8 cellular contexts compared by ENCODE assay signal in the genomic region with DNA sequence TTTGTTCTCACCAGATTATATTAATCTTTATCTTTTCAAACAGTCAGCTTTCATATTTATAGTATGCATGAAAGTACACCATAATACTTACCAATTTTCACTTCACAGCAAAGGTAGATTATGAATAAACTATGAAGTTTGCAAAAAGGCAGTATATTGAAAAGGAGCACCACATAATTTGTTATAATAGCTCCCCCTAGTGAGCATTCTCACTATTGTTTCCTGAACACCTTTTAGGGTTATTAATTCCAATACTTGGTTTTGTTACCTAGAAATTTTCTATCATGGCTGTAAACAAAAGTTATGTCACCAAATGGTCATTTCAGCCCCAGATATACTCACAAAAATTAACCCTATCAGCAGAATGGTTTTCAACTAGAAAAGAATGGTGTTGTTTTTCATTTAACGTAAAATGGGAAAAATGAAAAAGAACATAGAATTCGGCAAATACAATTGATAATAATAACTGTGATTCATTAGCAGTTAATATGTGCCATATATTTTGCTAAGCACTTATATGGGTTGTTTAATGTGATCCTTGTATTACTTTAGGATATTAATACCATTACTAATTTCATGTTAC. TPM values are rescaled to one million over a fixed set of nuclear protein-coding genes. Genes with fewer than 3 reads are reported as not detected.
DNase-seq lines count a peak whose midpoint lies in the region; ATAC-seq and TF ChIP-seq lines count a peak whose summit lies in the region.

No MANE protein-coding gene starts in this region.

- no peaks in the 10 kb centered on the region for H3K9me3 Mint-ChIP-seq in stimulated activated effector memory CD8-positive, alpha-beta T cell treated with anti-CD3 and anti-CD28 coated beads, Interleukin-12 subunit alpha, Interleukin-12 subunit beta, amount 100 ng/mL, for 72 hours

- no peak overlapping the region for H3K27ac Mint-ChIP-seq in stimulated activated effector memory CD8-positive, alpha-beta T cell treated with anti-CD3 and anti-CD28 coated beads, Interleukin-12 subunit alpha, Interleukin-12 subunit beta, amount 100 ng/mL, for 72 hours

- H3K4me3 ChIP-seq in foreskin fibroblast (ENCODE audit: low read depth in 1 of 2, low read length in 2 of 2): no peak overlapping the region
- H3K4me3 ChIP-seq in transverse colon: no peak overlapping the region

- no peaks in the 10 kb centered on the region for H3K27me3 ChIP-seq in transverse colon

- H3K4me1 Mint-ChIP-seq in stimulated activated effector memory CD8-positive, alpha-beta T cell treated with anti-CD3 and anti-CD28 coated beads, Interleukin-12 subunit alpha, Interleukin-12 subunit beta, amount 100 ng/mL, for 72 hours: no peaks in the 10 kb centered on the region

- no peak overlapping the region for H3K4me3 Mint-ChIP-seq in stimulated activated effector memory CD8-positive, alpha-beta T cell treated with anti-CD3 and anti-CD28 coated beads, Interleukin-12 subunit alpha, Interleukin-12 subunit beta, amount 100 ng/mL, for 72 hours

- no peaks in the 10 kb centered on the region for H3K36me3 Mint-ChIP-seq in stimulated activated effector memory CD8-positive, alpha-beta T cell treated with anti-CD3 and anti-CD28 coated beads, Interleukin-12 subunit alpha, Interleukin-12 subunit beta, amount 100 ng/mL, for 72 hours

- TF ChIP-seq EP300 in transverse colon (IDR thresholded peaks at IDR 0.05; ENCODE audit: low read depth): no peak

- no peak overlapping the region for H3K27ac ChIP-seq in RWPE1
- H3K27ac ChIP-seq in transverse colon: no peak overlapping the region

- ATAC-seq in HG02798 (IDR thresholded peaks at IDR 0.05; ENCODE audit: poor library complexity, unreplicated experiment): peak; percentile 57
- ATAC-seq in stimulated activated effector memory CD8-positive, alpha-beta T cell treated with anti-CD3 and anti-CD28 coated beads, Interleukin-12 subunit alpha, Interleukin-12 subunit beta, amount 100 ng/mL, for 72 hours: no peak

- CTCF ChIA-PET in RWPE1 (lab: Yijun Ruan, JAX): interaction anchor here (0.6 to 1.5 kb wide), 10 partner anchors 14 to 1492 kb away, joined by 3 to 8 read pairs (median 4); no protein-coding TSS in a partner anchor

- intact Hi-C loops in transverse colon (cut with DNase I; ENCODE audit: low total_unique reads): no loop called here

- in situ Hi-C loops in transverse colon (cut with MboI; ENCODE audit: low pct_ligation_motif_present in 1 of 4, low pct_unique_long_range_greater_than_20kb in 1 of 4, low sequenced_read_pairs in 3 of 4): no loop called here

- TF ChIP-seq CTCF in RWPE1 (conservative IDR thresholded peaks at IDR 0.05; ENCODE audit: low read depth): peak; percentile 78
- TF ChIP-seq CTCF in foreskin fibroblast (IDR thresholded peaks at IDR 0.05; ENCODE audit: low read depth, low read length): peak; percentile 54
- TF ChIP-seq CTCF in transverse colon (IDR thresholded peaks at IDR 0.05): peak; percentile 29 to 55 (median 54)

- POLR2A ChIA-PET in RWPE1 (lab: Yijun Ruan, JAX; ENCODE audit: low non-redundant PET): no interaction called here

- no peak for TF ChIP-seq POLR2A in transverse colon (IDR thresholded peaks at IDR 0.05)

- H3K9me3 ChIP-seq in transverse colon: no peaks in the 10 kb centered on the region

- H3K4me1 ChIP-seq in transverse colon: no peaks in the 10 kb centered on the region

- H3K36me3 ChIP-seq in transverse colon: no peaks in the 10 kb centered on the region

- 87 to 90% methylated on average over 2 of the region's 2 CpGs for WGBS in transverse colon (ENCODE audit: low coverage in 1 of 2), 2 donors

- DNase-seq in DMS 273 (lab: John Stamatoyannopoulos, UW; ENCODE audit: unreplicated experiment) (peak; percentile 65), DMS 273 treated with DMSO at 0.1 percent for 48 hours (lab: John Stamatoyannopoulos, UW) (no peak), RWPE1 (ENCODE audit: low spot score) (peak; percentile 34), foreskin fibroblast (peak in 1 of 2 donors; percentile 45), transverse colon (no peak)
- DNase-seq in stimulated activated effector memory CD8-positive, alpha-beta T cell treated with anti-CD3 and anti-CD28 coated beads, Interleukin-12 subunit alpha, Interleukin-12 subunit beta, amount 100 ng/mL, for 72 hours (ENCODE audit: low spot score in 2 of 2): no peak
- no peak for DNase-seq in NK-92 treated with Interleukin-12 subunit alpha and Interleukin-12 subunit beta, amount 100 ng/mL, for 24 hours (lab: John Stamatoyannopoulos, UW)

RNA-seq across cellular contexts. Expression of a gene that starts 30.2 kb away (rescaled TPM):
- total RNA-seq in transverse colon: under 1 TPM in 1 of 4 donors, not detected in 3; 0.14 TPM

RNA-seq across cellular contexts. Expression of a gene that starts 53.7 kb away (rescaled TPM):
- 10 to 100 TPM; 21.6 to 44.0 (median 34.5) TPM for total RNA-seq in transverse colon

Comparison
In these comparisons a context has a peak if more than half of its experiments do, and no peak if none do; other contexts are left out.
1. DNase-seq: peak in DMS 273 (single experiment) and RWPE1 (single experiment); none in DMS 273 treated with DMSO at 0.1 percent for 48 hours (single experiment), transverse colon (single experiment), stimulated activated effector memory CD8-positive, alpha-beta T cell treated with anti-CD3 and anti-CD28 coated beads, Interleukin-12 subunit alpha, Interleukin-12 subunit beta, amount 100 ng/mL, for 72 hours (0 of 2) and NK-92 treated with Interleukin-12 subunit alpha and Interleukin-12 subunit beta, amount 100 ng/mL, for 24 hours (single experiment).
2. Peak in every context shown above with its lines, with median percentiles within 50 percentile points of each other: CTCF ChIP-seq.